8 cellular contexts compared by ENCODE assay signal in genomic region chr19:15264061-15264932, GRCh38. TPM values are rescaled to one million over a fixed set of nuclear protein-coding genes. Genes with fewer than 3 reads are reported as not detected.
DNase-seq lines count a peak whose midpoint lies in the region; ATAC-seq and TF ChIP-seq lines count a peak whose summit lies in the region.

No MANE protein-coding gene starts in this region.

- POLR2A ChIA-PET in AG04449 (lab: Yijun Ruan, JAX) (no interaction called here), PC-3 (lab: Charles Lee; ENCODE audit: unreplicated experiment) (no interaction called here)

- H3K79me2 ChIP-seq in PC-3 (ENCODE audit: low read length) (peaks cover 64% of the 10 kb centered on the region), neural cell (replicated peaks; ENCODE audit: insufficient read depth, low read length) (peaks cover 17% of the 10 kb centered on the region)

- intact Hi-C loops in PC-3 (cut with micrococcal nuclease): loop anchor here (5.0 to 10.0 kb wide), 2 partner anchors 68 to 151 kb away; partner anchors contain the start of genes AKAP8L and BRD4

- no peaks in the 10 kb centered on the region for H3K9me3 Mint-ChIP-seq in activated T-cell treated with anti-CD3 and anti-CD28 coated beads, Interleukin-2, amount 50 U/mL, for 72 hours

- H3F3A ChIP-seq in PC-3 (ENCODE audit: low read length, unreplicated experiment) (no peaks in the 10 kb centered on the region), neural cell (ENCODE audit: insufficient read depth, low read length, poor library complexity, severe bottlenecking) (no peaks in the 10 kb centered on the region)

- CTCF ChIA-PET in AG04449 (lab: Yijun Ruan, JAX) (interaction anchor here (1.4 to 10.0 kb wide), 4 partner anchors 13 to 73 kb away, joined by 3 to 107 read pairs (median 6); no protein-coding TSS in a partner anchor), PC-3 (lab: Charles Lee) (no interaction called here)

- DNase-seq in AG04449 (ENCODE audit: low read depth, low spot score) (no peak), GM19238 (ENCODE audit: insufficient read length, low spot score) (peak; percentile 56), PC-3 (peak; percentile 73), fibroblast of pulmonary artery (ENCODE audit: low read depth) (peak; percentile 80)
- DNase-seq in activated T-cell treated with anti-CD3 and anti-CD28 coated beads, Interleukin-2, amount 50 U/mL, for 72 hours: peak; percentile 70 to 78
- peak; percentile 80 for DNase-seq in stimulated activated naive CD8-positive, alpha-beta T cell treated with anti-CD3 and anti-CD28 coated beads, Interleukin-15, Interleukin-2, amounts not matched to agents 100 U/mL and 50 U/mL, for 24 hours

- H3K9me2 ChIP-seq in PC-3 (replicated peaks; ENCODE audit: low read length) (no peaks in the 10 kb centered on the region), neural cell (ENCODE audit: insufficient read depth, low read length) (no peaks in the 10 kb centered on the region)

- H2AFZ ChIP-seq in PC-3 (ENCODE audit: low read length): no peak overlapping the region
- H2AFZ ChIP-seq in neural cell (ENCODE audit: low read depth, low read length): no peak overlapping the region

- H3K4me3 Mint-ChIP-seq in activated T-cell treated with anti-CD3 and anti-CD28 coated beads, Interleukin-2, amount 50 U/mL, for 72 hours: no peak overlapping the region

- peaks cover 65% of the 10 kb centered on the region for H3K36me3 ChIP-seq in PC-3 (ENCODE audit: low read depth, low read length)
- no peaks in the 10 kb centered on the region for H3K36me3 ChIP-seq in neural cell (ENCODE audit: insufficient read depth, low read length)

- H3K4me3 ChIP-seq in AG04449 (ENCODE audit: low read depth, low read length): no peak overlapping the region
- H3K4me3 ChIP-seq in PC-3 (ENCODE audit: low read length): no peak overlapping the region
- H3K4me3 ChIP-seq in fibroblast of pulmonary artery (replicated peaks; ENCODE audit: low read depth, low read length): no peak overlapping the region
- no peak overlapping the region for H3K4me3 ChIP-seq in neural cell (ENCODE audit: low read length)

- H3K27me3 Mint-ChIP-seq in activated T-cell treated with anti-CD3 and anti-CD28 coated beads, Interleukin-2, amount 50 U/mL, for 72 hours (ENCODE audit: low read depth): no peaks in the 10 kb centered on the region

- H3K9me3 ChIP-seq in PC-3 (ENCODE audit: low read length) (no peaks in the 10 kb centered on the region), neural cell (ENCODE audit: low read length) (no peaks in the 10 kb centered on the region)

- peaks cover 2 to 27% of the 10 kb centered on the region in 2 donors for H3K36me3 Mint-ChIP-seq in activated T-cell treated with anti-CD3 and anti-CD28 coated beads, Interleukin-2, amount 50 U/mL, for 72 hours (ENCODE audit: insufficient read depth in 2 of 2)

- TF ChIP-seq CTCF in AG04449 (IDR thresholded peaks at IDR 0.05; ENCODE audit: insufficient read depth, low read length, missing control alignments) (peak; percentile 81), PC-3 (conservative IDR thresholded peaks at IDR 0.05; ENCODE audit: low read depth, low read length) (peak; percentile 91), fibroblast of pulmonary artery (IDR thresholded peaks at IDR 0.05; ENCODE audit: low read length, missing control alignments) (peak; percentile 72), neural cell (IDR thresholded peaks at IDR 0.05; ENCODE audit: poor library complexity, severe bottlenecking) (peak; percentile 76)

- peak; percentile 80 for TF ChIP-seq RAD21 in neural cell (conservative IDR thresholded peaks at IDR 0.05)

- H3K27me3 ChIP-seq in PC-3 (ENCODE audit: low read length) (no peaks in the 10 kb centered on the region), neural cell (ENCODE audit: insufficient read depth, low read depth, low read length) (no peaks in the 10 kb centered on the region)

- H3K27ac ChIP-seq in PC-3 (ENCODE audit: low read length) (no peak overlapping the region), neural cell (ENCODE audit: low read length) (no peak overlapping the region)

- TF ChIP-seq EP300 in neural cell (conservative IDR thresholded peaks at IDR 0.05; ENCODE audit: poor library complexity, severe bottlenecking): no peak

- peaks cover 38% of the 10 kb centered on the region for H4K20me1 ChIP-seq in PC-3 (ENCODE audit: low read length)
- peaks cover 7% of the 10 kb centered on the region for H4K20me1 ChIP-seq in neural cell (ENCODE audit: insufficient read depth)

- H3K9ac ChIP-seq in PC-3 (ENCODE audit: low read length) (no peak overlapping the region), neural cell (ENCODE audit: low read length) (no peak overlapping the region)

- ATAC-seq in PC-3 (peak; percentile 10; the same call in 1 of the 2 replicates), GM18511 (IDR thresholded peaks at IDR 0.05; ENCODE audit: unreplicated experiment) (no peak)
- ATAC-seq in activated T-cell treated with anti-CD3 and anti-CD28 coated beads, Interleukin-2, amount 50 U/mL, for 72 hours (replicated peaks in 1 of 2): peak; percentile 38 to 61
- ATAC-seq in stimulated activated naive CD8-positive, alpha-beta T cell treated with anti-CD3 and anti-CD28 coated beads, Interleukin-15, Interleukin-2, amounts not matched to agents 100 U/mL and 50 U/mL, for 24 hours: peak; percentile 26

- 0 out of 2 replicates have a peak, but pooled peaks cover 6% of the 10 kb centered on the region for H3K4me1 ChIP-seq in PC-3 (ENCODE audit: insufficient read depth, low read length)

- peaks cover 12% of the 10 kb centered on the region for H3K4me1 Mint-ChIP-seq in activated T-cell treated with anti-CD3 and anti-CD28 coated beads, Interleukin-2, amount 50 U/mL, for 72 hours (ENCODE audit: low read depth)

- TSS peak; percentile 24 for BruUV-seq in PC-3 (replicated peaks; lab: Mats Ljungman, UMichigan)

- H3K27ac Mint-ChIP-seq in activated T-cell treated with anti-CD3 and anti-CD28 coated beads, Interleukin-2, amount 50 U/mL, for 72 hours: no peak overlapping the region

- H3K4me2 ChIP-seq in PC-3 (ENCODE audit: low read length): no peak overlapping the region
- no peak overlapping the region for H3K4me2 ChIP-seq in neural cell (ENCODE audit: low read length)

TF ChIP-seq in neural cell, 6 proteins besides CTCF, POLR2A, EP300 and RAD21:
- TF ChIP-seq SMC3 (conservative IDR thresholded peaks at IDR 0.05; ENCODE audit: poor library complexity) (peak; percentile 87), MXI1 (conservative IDR thresholded peaks at IDR 0.05; ENCODE audit: poor library complexity, severe bottlenecking) (no peak)

RNA-seq across cellular contexts. Expression of gene EPHX3, which starts 32.0 kb away (rescaled TPM):
- total RNA-seq in PC-3 (2014; rRNA removed): not detected in 2 replicates
- under 1 TPM; 0.16 to 0.62 TPM for total RNA-seq in activated T-cell treated with anti-CD3 and anti-CD28 coated beads, Interleukin-2, amount 50 U/mL, for 72 hours
- polyA plus RNA-seq in neural cell: not detected in 2 replicates
- not detected in 2 replicates for polyA minus RNA-seq in neural cell
